22 cellular contexts compared by ENCODE assay signal in genomic region chr3:65633018-65633417, GRCh38.
DNase-seq lines count a peak whose midpoint lies in the region; ATAC-seq and TF ChIP-seq lines count a peak whose summit lies in the region.
"Had no signal": no experiment of that assay in that cellular context is flagged by ENCODE, and none has a peak within 500 bp of the region (broad histone marks: within the 10 kb centered on the region; RNA-seq: fewer than 3 reads in every experiment).

No MANE protein-coding gene starts in this region.

- no peak overlapping the region for H2BK120ac ChIP-seq in mesendoderm (ENCODE audit: low read depth, low read length)

- peak; percentile 50 for ATAC-seq in WTC11
- ATAC-seq: GM12878, HepG2, Panc1 had no signal

- DNase-seq in NCI-H2227 (lab: John Stamatoyannopoulos, UW; ENCODE audit: unreplicated experiment) (peak; percentile 3), NCI-H2227 treated with DMSO at 0.1 percent for 48 hours (lab: John Stamatoyannopoulos, UW) (no peak), WTC11 (ENCODE audit: low spot score) (no peak), mesendoderm (peak; percentile 31), WERI-Rb-1 (no peak), NCI-H1436 (lab: John Stamatoyannopoulos, UW) (no peak)
- DNase-seq: CD4-positive, CD25-positive, alpha-beta regulatory T cell; DND-41; H7; KG1; NCI-H1092; NCI-H2029 treated with DMSO at 0.1 percent for 48 hours; NCI-H226; NCI-H526 treated with DMSO at 0.1 percent for 48 hours; NK-92 treated with Interleukin-12 subunit alpha and Interleukin-12 subunit beta, amount 100 ng/mL, for 24 hours; SIG-M5; SK-N-SH had no signal

- H3K4ac ChIP-seq in mesendoderm (ENCODE audit: low read depth, low read length): no peak overlapping the region

- H3K4me3 Mint-ChIP-seq in WTC11: no peak overlapping the region
- H3K4me3 Mint-ChIP-seq: CD4-positive, CD25-positive, alpha-beta regulatory T cell had no signal

- H4K8ac ChIP-seq in mesendoderm (ENCODE audit: low read depth, low read length): no peak overlapping the region

- H2AK5ac ChIP-seq in mesendoderm (ENCODE audit: low read length): no peak overlapping the region

- no peak overlapping the region for H3K9ac ChIP-seq in mesendoderm (ENCODE audit: low read length)
- H3K9ac ChIP-seq: SK-N-SH had no signal

- H2BK15ac ChIP-seq in mesendoderm (replicated peaks; ENCODE audit: low read depth): no peak overlapping the region

- no peak for TF ChIP-seq CTCF in HEK293 (tag by site-specific recombination; IDR thresholded peaks at IDR 0.05)
- no peak for TF ChIP-seq CTCF in WTC11 (IDR thresholded peaks at IDR 0.05)
- no peak for TF ChIP-seq CTCF in WERI-Rb-1 (IDR thresholded peaks at IDR 0.05; ENCODE audit: low read depth, low read length)

- H3K4me1 Mint-ChIP-seq in WTC11: peaks cover 21% of the 10 kb centered on the region
- H3K4me1 Mint-ChIP-seq: CD4-positive, CD25-positive, alpha-beta regulatory T cell had no signal

- no peak overlapping the region for H3K18ac ChIP-seq in mesendoderm (ENCODE audit: low read length)

- H3K36me3 ChIP-seq in HEK293 (ENCODE audit: control insufficient read depth in 2 of 2, insufficient read depth in 1 of 2, low read length in 2 of 2) (no peaks in the 10 kb centered on the region), mesendoderm (ENCODE audit: control insufficient read depth, insufficient read depth, low read length) (no peaks in the 10 kb centered on the region), WERI-Rb-1 (no peaks in the 10 kb centered on the region)

- H3K27me3 Mint-ChIP-seq in WTC11 (ENCODE audit: low read depth): no peaks in the 10 kb centered on the region
- H3K27me3 Mint-ChIP-seq: CD4-positive, CD25-positive, alpha-beta regulatory T cell had no signal

- H3K79me1 ChIP-seq in mesendoderm (ENCODE audit: low read length): peaks cover 2% of the 10 kb centered on the region

- H3K27ac ChIP-seq in HEK293 (ENCODE audit: extremely low read depth, low read depth, low read length) (no peak overlapping the region), mesendoderm (ENCODE audit: low read depth, low read length) (no peak overlapping the region), WERI-Rb-1 (no peak overlapping the region)
- H3K27ac ChIP-seq: HL-60 had no signal

- H3K9me3 ChIP-seq in HEK293 (ENCODE audit: control insufficient read depth, insufficient read depth, low read depth, low read length) (no peaks in the 10 kb centered on the region), WERI-Rb-1 (ENCODE audit: severe bottlenecking) (no peaks in the 10 kb centered on the region)
- H3K9me3 ChIP-seq: SK-N-SH had no signal

- H3K27ac Mint-ChIP-seq in WTC11: no peak overlapping the region
- H3K27ac Mint-ChIP-seq: CD4-positive, CD25-positive, alpha-beta regulatory T cell had no signal

- H3K23ac ChIP-seq in mesendoderm (ENCODE audit: low read length): no peak overlapping the region

- no CpG with 5 or more reads among the region's 6 CpGs for WGBS in mesendoderm (ENCODE audit: extremely low coverage, insufficient coverage, low lambda C conversion rate)

- no peak overlapping the region for H4K5ac ChIP-seq in mesendoderm (ENCODE audit: low read length)

- no peak overlapping the region for H2BK5ac ChIP-seq in mesendoderm (ENCODE audit: low read length)

- POLR2A ChIA-PET in HEK293 (lab: Yijun Ruan, JAX) (no interaction called here), WTC11 (lab: Charles Lee) (no interaction called here)

- CTCF ChIA-PET in HEK293 (lab: Yijun Ruan, JAX): no interaction called here
- CTCF ChIA-PET in WTC11 (lab: Charles Lee): interaction anchor here (1.2 to 1.3 kb wide), 2 partner anchors 40 to 49 kb away, joined by 5 read pairs; no protein-coding TSS in a partner anchor

- H3K4me2 ChIP-seq in mesendoderm (ENCODE audit: low read length): no peak overlapping the region
- H3K4me2 ChIP-seq: SK-N-SH had no signal

- no peak overlapping the region for H3K4me3 ChIP-seq in HEK293 (ENCODE audit: low read depth, low read length)
- no peak overlapping the region for H3K4me3 ChIP-seq in mesendoderm (ENCODE audit: low read length)
- H3K4me3 ChIP-seq in WERI-Rb-1 (ENCODE audit: low read depth, low read length): no peak overlapping the region
- H3K4me3 ChIP-seq: GM12878 had no signal

- H3K79me2 ChIP-seq in mesendoderm (ENCODE audit: control insufficient read depth, insufficient read depth, low read length): no peaks in the 10 kb centered on the region

- H3K56ac ChIP-seq in mesendoderm (ENCODE audit: low read length): no peak overlapping the region

- H3K9me3 Mint-ChIP-seq in WTC11: 0 out of 2 replicates have a peak, but pooled peaks cover 6% of the 10 kb centered on the region

- H3K4me1 ChIP-seq in HEK293 (ENCODE audit: control insufficient read depth, insufficient read depth, low read length) (peaks cover 8% of the 10 kb centered on the region; the same call in 1 of the 2 replicates), mesendoderm (ENCODE audit: control insufficient read depth, low read depth, low read length) (peaks cover 4% of the 10 kb centered on the region)

- H3K36me3 Mint-ChIP-seq in WTC11: no peaks in the 10 kb centered on the region
- H3K36me3 Mint-ChIP-seq: CD4-positive, CD25-positive, alpha-beta regulatory T cell had no signal

- H3K27me3 ChIP-seq in mesendoderm (ENCODE audit: insufficient read depth, low read length, poor library complexity) (no peaks in the 10 kb centered on the region), WERI-Rb-1 (ENCODE audit: insufficient read depth, low read depth, severe bottlenecking) (no peaks in the 10 kb centered on the region)

TF ChIP-seq in HEK293, 187 proteins besides CTCF, POLR2A, EP300 and RAD21 (continues in another document):
- TF ChIP-seq ZNF280C (tag by site-specific recombination; IDR thresholded peaks at IDR 0.05): no peak

TF ChIP-seq in WTC11, 78 proteins besides CTCF, POLR2A, EP300 and RAD21:
- TF ChIP-seq EMX1 (CRISPR knock-in tag; IDR thresholded peaks at IDR 0.05) (no peak), PRDM15 (CRISPR knock-in tag; IDR thresholded peaks at IDR 0.05) (no peak), ZBTB43 (CRISPR knock-in tag; IDR thresholded peaks at IDR 0.05) (no peak)
TF ChIP-seq in WTC11: peak in this region for 0.

Comparison
In these comparisons a context has a peak if more than half of its experiments do, and no peak if none do; other contexts are left out.
1. DNase-seq: peak in NCI-H2227 (single experiment) and mesendoderm (single experiment); none in NCI-H2227 treated with DMSO at 0.1 percent for 48 hours (single experiment), WTC11 (single experiment), WERI-Rb-1 (single experiment) and NCI-H1436 (single experiment).